19 cellular contexts compared by ENCODE assay signal in the genomic region with DNA sequence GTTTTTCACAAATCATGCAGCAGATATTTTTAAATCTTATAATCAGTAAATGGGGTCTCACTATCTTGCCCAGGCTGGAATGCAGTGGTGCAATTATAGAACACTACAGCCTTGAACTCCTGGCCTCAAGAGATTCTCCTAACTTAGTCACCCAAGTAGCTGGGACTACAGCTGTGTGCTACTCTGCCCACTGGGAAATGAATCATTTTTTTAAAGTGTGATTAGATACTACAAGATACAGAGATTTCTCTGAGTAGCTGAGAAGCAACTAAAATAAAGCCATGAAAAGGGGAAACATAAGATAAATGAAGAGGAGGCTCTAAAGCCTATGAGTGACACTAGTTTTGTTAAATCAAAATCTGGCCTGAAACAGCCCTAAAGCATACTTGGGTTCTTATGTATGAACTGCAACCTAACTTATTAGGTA.
A peak's percentile ranks its signal among the peaks of the same experiment; 100 is the strongest.
DNase-seq lines count a peak whose midpoint lies in the region; ATAC-seq, FAIRE-seq and TF ChIP-seq lines count a peak whose summit lies in the region.
"Had no signal": no experiment of that assay in that cellular context is flagged by ENCODE, and none has a peak within 500 bp of the region (broad histone marks: within the 10 kb centered on the region; RNA-seq: fewer than 3 reads in every experiment).

No MANE protein-coding gene starts in this region.

- peaks cover 2% of the 10 kb centered on the region for H3K4me1 Mint-ChIP-seq in astrocyte (ENCODE audit: low read depth, unreplicated experiment)
- H3K4me1 Mint-ChIP-seq: neural progenitor cell had no signal

- H3K4me2 ChIP-seq in astrocyte (ENCODE audit: low read length): no peak overlapping the region
- H3K4me2 ChIP-seq: neural progenitor cell had no signal

- H3K27me3 Mint-ChIP-seq in astrocyte (ENCODE audit: low read depth, unreplicated experiment): no peaks in the 10 kb centered on the region

- H3K4me1 ChIP-seq in astrocyte (ENCODE audit: insufficient read depth, low read length): no peaks in the 10 kb centered on the region
- H3K4me1 ChIP-seq: neural progenitor cell had no signal

- peaks cover 29% of the 10 kb centered on the region for H4K20me1 ChIP-seq in astrocyte (ENCODE audit: insufficient read depth, low read length)

- TF ChIP-seq POLR2A in erythroblast (IDR thresholded peaks at IDR 0.05; ENCODE audit: low read length): no peak

- no peak for FAIRE-seq in astrocyte (lab: Jason Lieb, UNC)
- FAIRE-seq: GM18507 had no signal

- DNase-seq in Daoy (ENCODE audit: low read depth) (peak; percentile 4), HT1080 (ENCODE audit: low read depth) (peak; percentile 30), astrocyte (ENCODE audit: low read depth) (peak; percentile 51), foreskin fibroblast (peak; percentile 34 to 40), erythroblast (lab: John Stamatoyannopoulos, UW) (no peak)
- DNase-seq: activated CD8-positive, alpha-beta memory T cell treated with anti-CD3 and anti-CD28 coated beads for 24 hours; AML-193; Calu3; immature natural killer cell; NCI-H1694 treated with DMSO at 0.1 percent for 48 hours; NCI-H446; OCI-M1; retina had no signal

- no peaks in the 10 kb centered on the region for H3K27me3 ChIP-seq in astrocyte (ENCODE audit: insufficient read depth, low read length)
- H3K27me3 ChIP-seq: neural progenitor cell had no signal

- H3K27ac Mint-ChIP-seq in astrocyte (ENCODE audit: unreplicated experiment): no peak overlapping the region
- H3K27ac Mint-ChIP-seq: activated T-helper 2 cell treated with anti-CD3 and anti-CD28 coated beads, Interferon-gamma antibody, Interleukin-2, Interleukin-4, amounts not matched to agents 10 μg/mL and 5 μg/mL and 100 μg/mL, durations not matched to agents 14 hours and 24 hours and 36 hours; neural progenitor cell had no signal

- H3K36me3 ChIP-seq in astrocyte (ENCODE audit: insufficient read depth, low read length): no peaks in the 10 kb centered on the region
- H3K36me3 ChIP-seq: neural progenitor cell had no signal

- ATAC-seq in HG03442 (IDR thresholded peaks at IDR 0.05; ENCODE audit: unreplicated experiment): no peak
- ATAC-seq in HG03108 (IDR thresholded peaks at IDR 0.05; ENCODE audit: unreplicated experiment): no peak
- no peak for ATAC-seq in HG03457 (IDR thresholded peaks at IDR 0.05; ENCODE audit: unreplicated experiment)

- H3K9me3 Mint-ChIP-seq in astrocyte (ENCODE audit: unreplicated experiment): no peaks in the 10 kb centered on the region
- H3K9me3 Mint-ChIP-seq: activated T-helper 2 cell treated with anti-CD3 and anti-CD28 coated beads, Interferon-gamma antibody, Interleukin-2, Interleukin-4, amounts not matched to agents 10 μg/mL and 5 μg/mL and 100 μg/mL, durations not matched to agents 14 hours and 24 hours and 36 hours; immature natural killer cell had no signal

- no peak overlapping the region for H3K4me3 ChIP-seq in astrocyte (ENCODE audit: insufficient read depth, low read depth, low read length)
- H3K4me3 ChIP-seq in foreskin fibroblast (ENCODE audit: low read depth in 1 of 2, low read length in 2 of 2): no peak overlapping the region
- H3K4me3 ChIP-seq: neural progenitor cell had no signal

- no peak for TF ChIP-seq CTCF in astrocyte (IDR thresholded peaks at IDR 0.05; ENCODE audit: insufficient read depth, low read depth, low read length)
- TF ChIP-seq CTCF in foreskin fibroblast (IDR thresholded peaks at IDR 0.05; ENCODE audit: low read depth, low read length): no peak

- no peak overlapping the region for H3K27ac ChIP-seq in astrocyte (ENCODE audit: low read depth, low read length)
- H3K27ac ChIP-seq: neural progenitor cell had no signal

- H3K9ac ChIP-seq in astrocyte (ENCODE audit: low read length): no peak overlapping the region
- H3K9ac ChIP-seq: neural progenitor cell had no signal

- H3K4me3 Mint-ChIP-seq in astrocyte (ENCODE audit: unreplicated experiment): no peak overlapping the region
- H3K4me3 Mint-ChIP-seq: immature natural killer cell, neural progenitor cell had no signal

- H3K36me3 Mint-ChIP-seq in astrocyte (ENCODE audit: low read depth, unreplicated experiment): no peaks in the 10 kb centered on the region
- H3K36me3 Mint-ChIP-seq: immature natural killer cell had no signal

- peaks cover 54% of the 10 kb centered on the region for H3K79me2 ChIP-seq in astrocyte (ENCODE audit: insufficient read depth, low read length)

- no peaks in the 10 kb centered on the region for H3K9me3 ChIP-seq in astrocyte (ENCODE audit: insufficient read depth, low read depth, low read length)

- no peak overlapping the region for H2AFZ ChIP-seq in astrocyte (ENCODE audit: low read depth, low read length)
- H2AFZ ChIP-seq: neural progenitor cell had no signal

Comparison
In these comparisons a context has a peak if more than half of its experiments do, and no peak if none do; other contexts are left out.
1. DNase-seq: peak in Daoy (single experiment), HT1080 (single experiment), astrocyte (single experiment) and foreskin fibroblast (2 of 2); none in erythroblast (0 of 2).